Comparison of ENCODE assay signal across 29 cellular contexts in the genomic region with DNA sequence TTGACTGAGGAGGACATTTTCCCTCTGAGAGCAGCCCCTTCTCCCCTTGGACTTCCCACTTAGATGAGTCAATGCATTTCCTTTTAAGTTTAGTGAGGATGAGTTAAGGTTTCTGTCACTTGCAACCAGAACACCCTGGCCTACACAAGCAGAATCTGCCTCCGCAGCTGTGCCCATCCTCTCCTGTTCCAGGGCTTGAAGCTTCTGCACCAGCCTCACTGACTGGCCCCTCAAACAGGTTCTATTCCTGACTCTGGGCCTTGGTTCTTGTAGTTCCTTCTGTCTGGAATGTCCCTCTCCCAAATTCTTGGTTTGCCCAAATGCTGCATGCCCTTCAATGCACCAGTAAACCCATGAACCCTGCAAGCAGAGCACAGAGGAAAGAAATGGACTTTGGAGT.
"Had no signal": no experiment of that assay in that cellular context is flagged by ENCODE, and none has a peak within 500 bp of the region (broad histone marks: within the 10 kb centered on the region; RNA-seq: fewer than 3 reads in every experiment).

No MANE protein-coding gene starts in this region.

- H3K9me3 Mint-ChIP-seq: activated CD4-positive, alpha-beta memory T cell treated with anti-CD3 and anti-CD28 coated beads, Interleukin-2, amount 10 ng/mL, durations not matched to agents 7 days and 5 days; activated naive CD8-positive, alpha-beta T cell treated with anti-CD3 and anti-CD28 coated beads for 36 hours; mesothelial cell of epicardium; neural crest cell; T-helper 1 cell treated with Interleukin-12 subunit alpha and Interleukin-12 subunit beta and Interleukin-4 antibody, amounts not matched to agents 30 μg/mL and 1 μg/mL, for 36 hours had no signal

- H3K4me3 ChIP-seq: adrenal gland, cardiac muscle cell, esophagus squamous epithelium, SK-N-MC, tibial nerve had no signal

- ATAC-seq: activated CD4-positive, CD25-positive, alpha-beta regulatory T cell treated with anti-CD3 and anti-CD28 coated beads, Interleukin-2, amount 50 U/mL, for 24 hours; left cardiac atrium; right cardiac atrium had no signal

- H3K4me3 Mint-ChIP-seq: activated CD4-positive, alpha-beta memory T cell treated with anti-CD3 and anti-CD28 coated beads, Interleukin-2, amount 10 ng/mL, durations not matched to agents 7 days and 5 days; activated CD4-positive, alpha-beta T cell treated with anti-CD3 and anti-CD28 coated beads, Interleukin-2, amount 10 ng/mL, durations not matched to agents 24 days and 14 days; activated naive CD4-positive, alpha-beta T cell treated with anti-CD3 and anti-CD28 coated beads for 36 hours; activated naive CD8-positive, alpha-beta T cell treated with anti-CD3 and anti-CD28 coated beads for 36 hours; brain; mesothelial cell of epicardium; neural crest cell; T-helper 1 cell treated with Interleukin-12 subunit alpha and Interleukin-12 subunit beta and Interleukin-4 antibody, amounts not matched to agents 30 μg/mL and 1 μg/mL, for 36 hours had no signal

- H3K27me3 ChIP-seq: cardiac muscle cell, tibial nerve had no signal

- H3K36me3 Mint-ChIP-seq: activated naive CD8-positive, alpha-beta T cell treated with anti-CD3 and anti-CD28 coated beads for 36 hours; brain; mesothelial cell of epicardium; naive B cell had no signal

- H3K9ac ChIP-seq: parathyroid adenoma had no signal

- H3K36me3 ChIP-seq: adrenal gland, cardiac muscle cell, esophagus squamous epithelium, tibial nerve had no signal

- H3K9me3 ChIP-seq: adrenal gland, esophagus squamous epithelium had no signal

- H3K4me1 Mint-ChIP-seq: activated CD4-positive, alpha-beta memory T cell treated with anti-CD3 and anti-CD28 coated beads, Interleukin-2, amount 10 ng/mL, durations not matched to agents 7 days and 5 days; activated CD4-positive, alpha-beta T cell treated with anti-CD3 and anti-CD28 coated beads, Interleukin-2, amount 10 ng/mL, durations not matched to agents 24 days and 14 days; activated naive CD8-positive, alpha-beta T cell treated with anti-CD3 and anti-CD28 coated beads for 36 hours; neural crest cell had no signal

- H3K27ac Mint-ChIP-seq: activated CD4-positive, alpha-beta memory T cell treated with anti-CD3 and anti-CD28 coated beads, Interleukin-2, amount 10 ng/mL, durations not matched to agents 7 days and 5 days; activated CD4-positive, alpha-beta T cell treated with anti-CD3 and anti-CD28 coated beads, Interleukin-2, amount 10 ng/mL, durations not matched to agents 24 days and 14 days; activated naive CD4-positive, alpha-beta T cell treated with anti-CD3 and anti-CD28 coated beads for 36 hours; activated naive CD8-positive, alpha-beta T cell treated with anti-CD3 and anti-CD28 coated beads for 36 hours; mesothelial cell of epicardium; naive B cell; T-helper 1 cell treated with Interleukin-12 subunit alpha and Interleukin-12 subunit beta and Interleukin-4 antibody, amounts not matched to agents 30 μg/mL and 1 μg/mL, for 36 hours had no signal

- DNase-seq: activated CD4-positive, alpha-beta memory T cell treated with anti-CD3 and anti-CD28 coated beads, Interleukin-2, amount 10 ng/mL, durations not matched to agents 7 days and 5 days; activated CD4-positive, alpha-beta T cell treated with anti-CD3 and anti-CD28 coated beads, Interleukin-2, amount 10 ng/mL, durations not matched to agents 24 days and 14 days; activated effector memory CD4-positive, alpha-beta T cell treated with Interleukin-2 at 50 U/mL for 16 hours; activated naive CD4-positive, alpha-beta T cell treated with anti-CD3 and anti-CD28 coated beads for 36 hours; activated naive CD8-positive, alpha-beta T cell treated with anti-CD3 and anti-CD28 coated beads for 36 hours; aorta; cortex of kidney; esophagus squamous epithelium; glutamatergic neuron; left cardiac atrium; mammary epithelial cell; naive B cell; nucleus accumbens; right cardiac atrium; stimulated activated CD4-positive, alpha-beta T cell treated with anti-CD3 and anti-CD28 coated beads, Interleukin-2, amount 100 ng/mL, for 48 hours; stimulated activated naive CD4-positive, alpha-beta T cell treated with Interleukin-2 at 50 U/mL for 16 hours; SW 1271; T-helper 9 cell had no signal

- H3K4me1 ChIP-seq: adrenal gland, esophagus squamous epithelium, parathyroid adenoma, tibial nerve had no signal

- H3K27ac ChIP-seq: adrenal gland, cardiac muscle cell, esophagus squamous epithelium, parathyroid adenoma, SK-N-MC, tibial nerve, VCaP had no signal
